Comparison of ENCODE assay signal across 1 cellular context in genomic region chr7:130342701-130343380, GRCh38.
TF ChIP-seq lines count a peak whose summit lies in the region.

No MANE protein-coding gene starts in this region.

TF ChIP-seq in HepG2, 621 proteins besides CTCF, POLR2A, EP300 and RAD21:
- TF ChIP-seq ZNF780A (CRISPR knock-in tag; IDR thresholded peaks at IDR 0.05), result no peak
- TF ChIP-seq SP140L (CRISPR knock-in tag; IDR thresholded peaks at IDR 0.05; ENCODE audit: borderline replicate concordance), result no peak
- 0 out of 2 replicates have a peak, but pooled peaks have one; percentile 27 for TF ChIP-seq TCF7L2 (IDR thresholded peaks at IDR 0.05; ENCODE audit: low read depth, low read length)
- TF ChIP-seq ARID5B (CRISPR knock-in tag; IDR thresholded peaks at IDR 0.05), result 0 out of 2 replicates have a peak, but pooled peaks have one; percentile 33
- no peak for TF ChIP-seq SOX13 (IDR thresholded peaks at IDR 0.05)
- peak in 1 of 2 experiments; percentile 76; a peak in 2 of 4 replicates for TF ChIP-seq SOX13 (CRISPR knock-in tag; conservative IDR thresholded peaks at IDR 0.05 in 1 of 2, IDR thresholded peaks at IDR 0.05 in 1 of 2)
- peak; percentile 67; the same call in 1 of the 2 replicates for TF ChIP-seq TCF7 (IDR thresholded peaks at IDR 0.05; ENCODE audit: low read depth)
- TF ChIP-seq ZNF275 (CRISPR knock-in tag; IDR thresholded peaks at IDR 0.05; ENCODE audit: borderline replicate concordance), result no peak
- peak; percentile 65; the same call in 1 of the 2 replicates for TF ChIP-seq SOX5 (CRISPR knock-in tag; IDR thresholded peaks at IDR 0.05; ENCODE audit: borderline replicate concordance)
- no peak for TF ChIP-seq HOXA9 (CRISPR knock-in tag; IDR thresholded peaks at IDR 0.05; ENCODE audit: borderline replicate concordance)
- no peak for TF ChIP-seq NFE2 (CRISPR knock-in tag; IDR thresholded peaks at IDR 0.05)
